8 cellular contexts compared by ENCODE assay signal in the genomic region with DNA sequence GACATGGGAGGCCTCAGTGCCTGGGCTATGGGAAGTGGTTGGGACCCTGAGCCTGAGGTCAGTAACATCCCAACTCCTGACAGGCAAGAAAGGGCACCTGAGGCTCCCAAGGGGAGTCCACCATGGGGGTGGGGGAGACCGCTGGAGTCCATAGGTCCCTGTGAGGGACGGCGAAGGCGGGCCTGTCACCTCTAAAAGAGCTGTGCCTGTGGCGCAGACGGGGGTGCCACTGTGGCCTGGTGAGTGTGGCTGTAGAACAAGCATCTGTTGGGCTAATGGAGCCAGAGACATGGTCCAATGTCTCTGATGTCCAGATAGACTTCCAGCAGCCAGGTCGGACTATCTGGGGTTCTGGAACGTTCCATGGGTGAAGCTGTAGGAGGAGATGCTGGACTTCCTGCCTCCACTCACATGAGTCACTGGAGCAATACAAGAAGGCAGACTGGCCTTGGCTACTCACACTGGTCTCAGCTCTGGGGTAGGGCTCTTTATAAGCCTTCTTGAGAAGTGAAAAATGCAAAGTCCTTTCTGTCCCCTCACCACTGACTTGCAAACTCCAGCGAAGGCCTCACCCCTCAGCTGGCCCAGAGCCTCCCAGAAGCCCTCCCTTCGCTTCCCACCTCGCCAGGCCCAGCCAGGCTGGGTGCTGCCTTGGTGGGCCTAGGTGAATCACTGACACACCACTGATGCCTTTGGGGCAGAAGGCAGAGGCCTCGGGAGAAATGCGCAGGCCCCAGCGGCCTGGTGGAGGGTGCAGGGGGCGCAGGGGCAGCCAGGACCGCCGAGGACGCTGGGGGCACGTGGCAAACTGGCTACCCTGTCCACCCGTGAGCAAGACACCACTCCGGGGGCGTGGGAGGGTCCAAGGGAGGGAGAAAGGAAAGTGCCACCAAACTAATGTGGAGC. TPM values are rescaled to one million over a fixed set of nuclear protein-coding genes. Genes with fewer than 3 reads are reported as not detected.
A peak's percentile ranks its signal among the peaks of the same experiment; 100 is the strongest.
DNase-seq lines count a peak whose midpoint lies in the region; ATAC-seq and TF ChIP-seq lines count a peak whose summit lies in the region.

No MANE protein-coding gene starts in this region.

- peaks cover 18 to 33% (median 21%) of the 10 kb centered on the region in 4 donors for H3K4me1 ChIP-seq in upper lobe of left lung
- H3K4me1 ChIP-seq in MM.1S (ENCODE audit: low read length): peaks cover 15% of the 10 kb centered on the region; the same call in 1 of the 2 replicates

- no peaks in the 10 kb centered on the region for H3K9me2 ChIP-seq in MM.1S (replicated peaks; ENCODE audit: insufficient read depth, low read length)

- peaks cover 30% of the 10 kb centered on the region for H3K79me2 ChIP-seq in MM.1S (ENCODE audit: low read length)

- TF ChIP-seq CTCF in GM06990 (IDR thresholded peaks at IDR 0.05; ENCODE audit: insufficient read depth, low read length, poor library complexity, severe bottlenecking) (no peak), cardiac fibroblast (IDR thresholded peaks at IDR 0.05; ENCODE audit: low read depth, low read length) (no peak), upper lobe of left lung (IDR thresholded peaks at IDR 0.05) (no peak), MM.1S (IDR thresholded peaks at IDR 0.05; ENCODE audit: low read length) (no peak)

- peak overlapping the region; percentile 98 for H3K27ac Mint-ChIP-seq in memory B cell

- no peak for TF ChIP-seq POLR2A in upper lobe of left lung (IDR thresholded peaks at IDR 0.05)

- H3K36me3 ChIP-seq in GM06990 (ENCODE audit: control insufficient read depth, insufficient read depth, low read length) (no peaks in the 10 kb centered on the region), upper lobe of left lung (no peaks in the 10 kb centered on the region), MM.1S (replicated peaks; ENCODE audit: insufficient read depth, low read length) (no peaks in the 10 kb centered on the region)

- H3K27me3 Mint-ChIP-seq in memory B cell: no peaks in the 10 kb centered on the region

- no peaks in the 10 kb centered on the region for H3K9me3 ChIP-seq in upper lobe of left lung
- no peaks in the 10 kb centered on the region for H3K9me3 ChIP-seq in MM.1S (replicated peaks; ENCODE audit: insufficient read depth, low read length)

- no peak overlapping the region for H3K4me2 ChIP-seq in MM.1S (ENCODE audit: low read depth, low read length)

- peak overlapping the region; percentile 93 for H3K4me3 Mint-ChIP-seq in memory B cell

- no peak overlapping the region for H2AFZ ChIP-seq in MM.1S (ENCODE audit: low read length)

- no peak for ATAC-seq in memory B cell (ENCODE audit: low read depth)
- ATAC-seq in upper lobe of left lung (ENCODE audit: low FRiP score in 2 of 2): peak; percentile 53 to 56
- ATAC-seq in HG03469 (IDR thresholded peaks at IDR 0.05; ENCODE audit: unreplicated experiment): no peak

- H3F3A ChIP-seq in MM.1S (ENCODE audit: insufficient read depth, low read length): no peaks in the 10 kb centered on the region; the same call in 1 of the 2 replicates

- no peaks in the 10 kb centered on the region for H4K20me1 ChIP-seq in MM.1S (ENCODE audit: insufficient read depth, low read length)

- peak overlapping the region; percentile 52 for H3K4me3 ChIP-seq in GM06990 (replicated peaks; ENCODE audit: low read depth, low read length)
- no peak overlapping the region for H3K4me3 ChIP-seq in cardiac fibroblast (replicated peaks in 1 of 2; ENCODE audit: low read depth in 2 of 2, low read length in 2 of 2)
- H3K4me3 ChIP-seq in upper lobe of left lung: peak overlapping the region in 2 of 4 donors; percentile 49 to 95
- H3K4me3 ChIP-seq in MM.1S (ENCODE audit: low read length): no peak overlapping the region

- peaks cover 49% of the 10 kb centered on the region for H3K4me1 Mint-ChIP-seq in memory B cell

- 88 to 92% methylated on average over 18 to 22 of the region's 22 CpGs for WGBS in upper lobe of left lung, 2 donors

- DNase-seq in GM06990 (ENCODE audit: extremely low read depth, insufficient read length): peak; percentile 73
- peak; percentile 9 for DNase-seq in OCI-M1 (lab: John Stamatoyannopoulos, UW)
- DNase-seq in cardiac fibroblast (ENCODE audit: low read depth in 2 of 2): peak; percentile 79 to 84
- DNase-seq in memory B cell (ENCODE audit: low spot score in 2 of 2): peak in 1 of 2 donors; percentile 40
- peak; percentile 40 to 83 for DNase-seq in upper lobe of left lung
- DNase-seq in ureter (ENCODE audit: low spot score): no peak
- no peak for DNase-seq in MM.1S

- no peak overlapping the region for H3K9ac ChIP-seq in MM.1S (ENCODE audit: low read length)

- peaks cover 7% of the 10 kb centered on the region for H3K36me3 Mint-ChIP-seq in memory B cell

- H3K27me3 ChIP-seq in GM06990 (replicated peaks; ENCODE audit: control insufficient read depth, insufficient read depth, low read length) (no peaks in the 10 kb centered on the region), upper lobe of left lung (no peaks in the 10 kb centered on the region), MM.1S (replicated peaks; ENCODE audit: insufficient read depth, low read length) (no peaks in the 10 kb centered on the region)

- H3K27ac ChIP-seq in upper lobe of left lung: peak overlapping the region; percentile 68 to 81 (median 80)
- H3K27ac ChIP-seq in MM.1S (ENCODE audit: low read length): no peak overlapping the region

- TF ChIP-seq EP300 in upper lobe of left lung (IDR thresholded peaks at IDR 0.05): no peak

- no peaks in the 10 kb centered on the region for H3K9me3 Mint-ChIP-seq in memory B cell

RNA-seq across cellular contexts. Expression of a gene that starts 1.1 kb away (rescaled TPM):
- total RNA-seq in upper lobe of left lung (10 to 100 TPM; 14.7 to 45.4 (median 22.1) TPM), ureter (29.9 TPM)

Comparison
In these comparisons a context has a peak if more than half of its experiments do, and no peak if none do; other contexts are left out.
1. DNase-seq: peak in GM06990 (single experiment), OCI-M1 (single experiment), cardiac fibroblast (2 of 2) and upper lobe of left lung (2 of 2); none in ureter (single experiment) and MM.1S (single experiment).
2. ATAC-seq: peak in upper lobe of left lung (2 of 2); none in memory B cell (single experiment) and HG03469 (single experiment).